In the genomic region with DNA sequence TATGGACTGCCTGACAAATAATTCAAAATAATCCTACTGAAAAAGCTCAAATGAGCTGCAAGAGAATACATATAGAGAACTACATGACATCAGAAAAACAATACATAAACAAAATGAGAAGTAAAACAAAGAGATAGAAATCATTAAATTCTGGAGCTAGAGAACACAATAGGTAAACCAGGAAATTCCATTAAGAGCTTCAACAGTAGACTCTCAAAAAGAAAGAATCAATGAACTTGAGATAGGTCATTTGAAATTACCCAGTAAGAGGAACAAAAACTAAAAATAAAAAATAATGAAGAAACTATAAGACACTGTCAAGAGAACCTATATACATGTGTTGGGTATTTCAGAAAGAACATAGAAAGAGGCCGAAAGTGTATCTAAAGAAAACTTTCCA, we compare ENCODE assay signal across 35 cellular contexts.
"Had no signal": no experiment of that assay in that cellular context is flagged by ENCODE, and none has a peak within 500 bp of the region (broad histone marks: within the 10 kb centered on the region; RNA-seq: fewer than 3 reads in every experiment).

No MANE protein-coding gene starts in this region.

- DNase-seq: Karpas-422, Kasumi-1, KBM-7, KG1, MG63, MM.1S, MV-4-11, NCI-H1048, NCI-H1092, NCI-H1092 treated with DMSO at 0.1 percent for 48 hours, NCI-H1105, NCI-H1105 treated with DMSO at 0.1 percent for 48 hours, NCI-H1417, NCI-H1417 treated with DMSO at 0.1 percent for 48 hours, NCI-H1436, NCI-H1436 treated with DMSO at 0.1 percent for 48 hours, NCI-H146, NCI-H1694, NCI-H1694 treated with DMSO at 0.1 percent for 48 hours, NCI-H187, NCI-H187 treated with DMSO at 0.1 percent for 48 hours, NCI-H1930, NCI-H2029, NCI-H2029 treated with DMSO at 0.1 percent for 48 hours, NCI-H2081, NCI-H2081 treated with DMSO at 0.1 percent for 48 hours, NCI-H2107, NCI-H2171, NCI-H2171 treated with DMSO at 0.1 percent for 48 hours, NCI-H2227 treated with DMSO at 0.1 percent for 48 hours, NCI-H226, NCI-H345, NCI-H446, NCI-H446 treated with DMSO at 0.1 percent for 48 hours had no signal

- H3K9ac ChIP-seq: KMS-11 had no signal

- H3K36me3 ChIP-seq: MG63 had no signal

- H3K27me3 ChIP-seq: MG63 had no signal

- H3K4me2 ChIP-seq: KMS-11 had no signal

- H3K9me3 ChIP-seq: MG63 had no signal

- H3K27ac ChIP-seq: KMS-11 had no signal

- H3K4me3 ChIP-seq: MG63 had no signal
